ENCODE assay signal across 1 cellular context in genomic region chr2:26355038-26355995, GRCh38.
TF ChIP-seq lines count a peak whose summit lies in the region.

No MANE protein-coding gene starts in this region.

TF ChIP-seq in HEK293, 187 proteins besides CTCF, POLR2A, EP300 and RAD21 (continued from another document and continues in another):
- TF ChIP-seq, protein P1, sequence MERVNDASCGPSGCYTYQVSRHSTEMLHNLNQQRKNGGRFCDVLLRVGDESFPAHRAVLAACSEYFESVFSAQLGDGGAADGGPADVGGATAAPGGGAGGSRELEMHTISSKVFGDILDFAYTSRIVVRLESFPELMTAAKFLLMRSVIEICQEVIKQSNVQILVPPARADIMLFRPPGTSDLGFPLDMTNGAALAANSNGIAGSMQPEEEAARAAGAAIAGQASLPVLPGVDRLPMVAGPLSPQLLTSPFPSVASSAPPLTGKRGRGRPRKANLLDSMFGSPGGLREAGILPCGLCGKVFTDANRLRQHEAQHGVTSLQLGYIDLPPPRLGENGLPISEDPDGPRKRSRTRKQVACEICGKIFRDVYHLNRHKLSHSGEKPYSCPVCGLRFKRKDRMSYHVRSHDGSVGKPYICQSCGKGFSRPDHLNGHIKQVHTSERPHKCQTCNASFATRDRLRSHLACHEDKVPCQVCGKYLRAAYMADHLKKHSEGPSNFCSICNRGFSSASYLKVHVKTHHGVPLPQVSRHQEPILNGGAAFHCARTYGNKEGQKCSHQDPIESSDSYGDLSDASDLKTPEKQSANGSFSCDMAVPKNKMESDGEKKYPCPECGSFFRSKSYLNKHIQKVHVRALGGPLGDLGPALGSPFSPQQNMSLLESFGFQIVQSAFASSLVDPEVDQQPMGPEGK (tag by site-specific recombination; IDR thresholded peaks at IDR 0.05), result peak; percentile 62
- peak; percentile 57; the same call in 1 of the 2 replicates for TF ChIP-seq ZNF660 (tag by site-specific recombination; IDR thresholded peaks at IDR 0.05)
- TF ChIP-seq, protein P2, sequence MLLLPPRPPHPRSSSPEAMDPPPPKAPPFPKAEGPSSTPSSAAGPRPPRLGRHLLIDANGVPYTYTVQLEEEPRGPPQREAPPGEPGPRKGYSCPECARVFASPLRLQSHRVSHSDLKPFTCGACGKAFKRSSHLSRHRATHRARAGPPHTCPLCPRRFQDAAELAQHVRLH (tag by site-specific recombination; IDR thresholded peaks at IDR 0.05), result 0 out of 2 replicates have a peak, but pooled peaks have one; percentile 39
- peak; percentile 86; the same call in 1 of the 2 replicates for TF ChIP-seq KLF7 (tag by site-specific recombination; IDR thresholded peaks at IDR 0.05; ENCODE audit: borderline replicate concordance)
- TF ChIP-seq PRDM1 (tag by site-specific recombination; IDR thresholded peaks at IDR 0.05), result peak; percentile 95
- TF ChIP-seq, protein P3, sequence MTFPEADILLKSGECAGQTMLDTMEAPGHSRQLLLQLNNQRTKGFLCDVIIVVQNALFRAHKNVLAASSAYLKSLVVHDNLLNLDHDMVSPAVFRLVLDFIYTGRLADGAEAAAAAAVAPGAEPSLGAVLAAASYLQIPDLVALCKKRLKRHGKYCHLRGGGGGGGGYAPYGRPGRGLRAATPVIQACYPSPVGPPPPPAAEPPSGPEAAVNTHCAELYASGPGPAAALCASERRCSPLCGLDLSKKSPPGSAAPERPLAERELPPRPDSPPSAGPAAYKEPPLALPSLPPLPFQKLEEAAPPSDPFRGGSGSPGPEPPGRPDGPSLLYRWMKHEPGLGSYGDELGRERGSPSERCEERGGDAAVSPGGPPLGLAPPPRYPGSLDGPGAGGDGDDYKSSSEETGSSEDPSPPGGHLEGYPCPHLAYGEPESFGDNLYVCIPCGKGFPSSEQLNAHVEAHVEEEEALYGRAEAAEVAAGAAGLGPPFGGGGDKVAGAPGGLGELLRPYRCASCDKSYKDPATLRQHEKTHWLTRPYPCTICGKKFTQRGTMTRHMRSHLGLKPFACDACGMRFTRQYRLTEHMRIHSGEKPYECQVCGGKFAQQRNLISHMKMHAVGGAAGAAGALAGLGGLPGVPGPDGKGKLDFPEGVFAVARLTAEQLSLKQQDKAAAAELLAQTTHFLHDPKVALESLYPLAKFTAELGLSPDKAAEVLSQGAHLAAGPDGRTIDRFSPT (tag by site-specific recombination; IDR thresholded peaks at IDR 0.05), result peak; percentile 81
- TF ChIP-seq ZNF629 (tag by site-specific recombination; IDR thresholded peaks at IDR 0.05), result peak; percentile 81
- TF ChIP-seq ZNF558 (tag by site-specific recombination; IDR thresholded peaks at IDR 0.05), result peak; percentile 84; the same call in 1 of the 2 replicates
- TF ChIP-seq, protein P4, sequence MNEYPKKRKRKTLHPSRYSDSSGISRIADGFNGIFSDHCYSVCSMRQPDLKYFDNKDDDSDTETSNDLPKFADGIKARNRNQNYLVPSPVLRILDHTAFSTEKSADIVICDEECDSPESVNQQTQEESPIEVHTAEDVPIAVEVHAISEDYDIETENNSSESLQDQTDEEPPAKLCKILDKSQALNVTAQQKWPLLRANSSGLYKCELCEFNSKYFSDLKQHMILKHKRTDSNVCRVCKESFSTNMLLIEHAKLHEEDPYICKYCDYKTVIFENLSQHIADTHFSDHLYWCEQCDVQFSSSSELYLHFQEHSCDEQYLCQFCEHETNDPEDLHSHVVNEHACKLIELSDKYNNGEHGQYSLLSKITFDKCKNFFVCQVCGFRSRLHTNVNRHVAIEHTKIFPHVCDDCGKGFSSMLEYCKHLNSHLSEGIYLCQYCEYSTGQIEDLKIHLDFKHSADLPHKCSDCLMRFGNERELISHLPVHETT (tag by site-specific recombination; IDR thresholded peaks at IDR 0.05), result peak; percentile 78
- TF ChIP-seq GLIS1 (tag by site-specific recombination; IDR thresholded peaks at IDR 0.05), result peak; percentile 36; the same call in 1 of the 2 replicates
- 0 out of 2 replicates have a peak, but pooled peaks have one; percentile 19 for TF ChIP-seq OSR2 (tag by site-specific recombination; IDR thresholded peaks at IDR 0.05)
- peak; percentile 66; the same call in 1 of the 2 replicates for TF ChIP-seq ZNF501 (tag by site-specific recombination; IDR thresholded peaks at IDR 0.05)
- peak; percentile 39 for TF ChIP-seq ZNF398 (tag by site-specific recombination; IDR thresholded peaks at IDR 0.05)
- peak; percentile 96 for TF ChIP-seq SCRT2 (tag by site-specific recombination; IDR thresholded peaks at IDR 0.05)
- TF ChIP-seq ZNF423 (tag by site-specific recombination; IDR thresholded peaks at IDR 0.05), result no peak
- TF ChIP-seq ZBTB20 (tag by site-specific recombination; IDR thresholded peaks at IDR 0.05), result peak; percentile 63; the same call in 1 of the 2 replicates
- peak; percentile 59; the same call in 1 of the 2 replicates for TF ChIP-seq SP3 (tag by site-specific recombination; IDR thresholded peaks at IDR 0.05)
- peak; percentile 71 for TF ChIP-seq PRDM10 (tag by site-specific recombination; IDR thresholded peaks at IDR 0.05)
- 0 out of 2 replicates have a peak, but pooled peaks have one; percentile 22 for TF ChIP-seq ZBTB8A (tag by site-specific recombination; IDR thresholded peaks at IDR 0.05)
- TF ChIP-seq ZFHX2 (tag by site-specific recombination; conservative IDR thresholded peaks at IDR 0.05), result peak; percentile 93
- no peak for TF ChIP-seq ZSCAN16 (tag by site-specific recombination; IDR thresholded peaks at IDR 0.05)
- TF ChIP-seq FEZF1 (tag by site-specific recombination; IDR thresholded peaks at IDR 0.05), result peak; percentile 5; the same call in 1 of the 2 replicates
- peak; percentile 9; the same call in 1 of the 2 replicates for TF ChIP-seq SP2 (tag by site-specific recombination; IDR thresholded peaks at IDR 0.05)
- peak; percentile 79 for TF ChIP-seq ZBTB21 (tag by site-specific recombination; IDR thresholded peaks at IDR 0.05)
- TF ChIP-seq ZXDB (tag by site-specific recombination; IDR thresholded peaks at IDR 0.05), result peak; percentile 61; the same call in 1 of the 2 replicates
- no peak for TF ChIP-seq GFI1B (tag by site-specific recombination; IDR thresholded peaks at IDR 0.05)
- TF ChIP-seq ZNF670 (tag by site-specific recombination; IDR thresholded peaks at IDR 0.05; ENCODE audit: low read depth), result no peak
- no peak for TF ChIP-seq ZBTB6 (tag by site-specific recombination; IDR thresholded peaks at IDR 0.05)
- TF ChIP-seq OVOL3 (tag by site-specific recombination; IDR thresholded peaks at IDR 0.05), result no peak
- TF ChIP-seq KLF16 (tag by site-specific recombination; IDR thresholded peaks at IDR 0.05), result peak; percentile 59
- TF ChIP-seq ZNF174 (tag by site-specific recombination; IDR thresholded peaks at IDR 0.05), result no peak
- no peak for TF ChIP-seq ZSCAN5A (tag by site-specific recombination; IDR thresholded peaks at IDR 0.05)
- peak; percentile 75 for TF ChIP-seq ZNF366 (tag by site-specific recombination; conservative IDR thresholded peaks at IDR 0.05)
- peak; percentile 90 for TF ChIP-seq KLF8 (tag by site-specific recombination; IDR thresholded peaks at IDR 0.05)
- TF ChIP-seq TRIM28 (IDR thresholded peaks at IDR 0.05; ENCODE audit: borderline replicate concordance, low read length), result peak; percentile 78
- TF ChIP-seq, protein P5, sequence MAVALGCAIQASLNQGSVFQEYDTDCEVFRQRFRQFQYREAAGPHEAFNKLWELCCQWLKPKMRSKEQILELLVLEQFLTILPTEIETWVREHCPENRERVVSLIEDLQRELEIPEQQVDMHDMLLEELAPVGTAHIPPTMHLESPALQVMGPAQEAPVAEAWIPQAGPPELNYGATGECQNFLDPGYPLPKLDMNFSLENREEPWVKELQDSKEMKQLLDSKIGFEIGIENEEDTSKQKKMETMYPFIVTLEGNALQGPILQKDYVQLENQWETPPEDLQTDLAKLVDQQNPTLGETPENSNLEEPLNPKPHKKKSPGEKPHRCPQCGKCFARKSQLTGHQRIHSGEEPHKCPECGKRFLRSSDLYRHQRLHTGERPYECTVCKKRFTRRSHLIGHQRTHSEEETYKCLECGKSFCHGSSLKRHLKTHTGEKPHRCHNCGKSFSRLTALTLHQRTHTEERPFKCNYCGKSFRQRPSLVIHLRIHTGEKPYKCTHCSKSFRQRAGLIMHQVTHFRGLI (tag by site-specific recombination; IDR thresholded peaks at IDR 0.05), result no peak
- TF ChIP-seq ZNF544 (tag by site-specific recombination; IDR thresholded peaks at IDR 0.05), result no peak
- TF ChIP-seq ZNF692 (tag by site-specific recombination; IDR thresholded peaks at IDR 0.05), result peak; percentile 61; the same call in 1 of the 2 replicates
- peak; percentile 78 for TF ChIP-seq KLF17 (tag by site-specific recombination; IDR thresholded peaks at IDR 0.05)
- TF ChIP-seq MYNN (tag by site-specific recombination; IDR thresholded peaks at IDR 0.05; ENCODE audit: borderline replicate concordance), result no peak
